In genomic region chr3:59867185-59868002, GRCh38 we compare ENCODE assay signal across 16 cellular contexts.
DNase-seq lines count a peak whose midpoint lies in the region; ATAC-seq, FAIRE-seq and TF ChIP-seq lines count a peak whose summit lies in the region.
"Had no signal": no experiment of that assay in that cellular context is flagged by ENCODE, and none has a peak within 500 bp of the region (broad histone marks: within the 10 kb centered on the region; RNA-seq: fewer than 3 reads in every experiment).

No MANE protein-coding gene starts in this region.

- intact Hi-C loops in Right ventricle myocardium inferior (cut with DNase I): no loop called here

- H3K4me1 ChIP-seq in astrocyte (ENCODE audit: insufficient read depth, low read length): peaks cover 8% of the 10 kb centered on the region

- ATAC-seq in activated T-cell treated with anti-CD3 and anti-CD28 coated beads, Interleukin-2, amount 50 U/mL, for 72 hours (replicated peaks in 1 of 2): peak; percentile 69 to 72
- no peak for ATAC-seq in activated CD8-positive, alpha-beta T cell treated with anti-CD3 and anti-CD28 coated beads, Interleukin-2, amount 10 ng/mL, durations not matched to agents 7 days and 5 days
- peak; percentile 38 to 78 for ATAC-seq in stimulated activated naive B cell treated with anti-CD40 and anti-IgM and Interleukin-4, amounts not matched to agents 10 μg/mL and 1 μg/mL and 100 μg/mL, for 72 hours (replicated peaks)
- ATAC-seq in Right ventricle myocardium inferior (no peak), SK-N-SH treated with all-trans-retinoic acid at 6 μM for 48 hours (no peak)

- H3K9ac ChIP-seq in astrocyte (ENCODE audit: low read length): no peak overlapping the region

- no peaks in the 10 kb centered on the region for H3K79me2 ChIP-seq in astrocyte (ENCODE audit: insufficient read depth, low read length)

- no peaks in the 10 kb centered on the region for H3K27me3 ChIP-seq in astrocyte (ENCODE audit: insufficient read depth, low read length)

- no peak overlapping the region for H3K4me2 ChIP-seq in astrocyte (ENCODE audit: low read length)

- H3K4me3 Mint-ChIP-seq in activated T-cell treated with anti-CD3 and anti-CD28 coated beads, Interleukin-2, amount 50 U/mL, for 72 hours: peak overlapping the region in 1 of 2 donors; percentile 30
- H3K4me3 Mint-ChIP-seq in activated CD8-positive, alpha-beta T cell treated with anti-CD3 and anti-CD28 coated beads, Interleukin-2, amount 10 ng/mL, durations not matched to agents 7 days and 5 days: no peak overlapping the region
- H3K4me3 Mint-ChIP-seq in astrocyte (ENCODE audit: unreplicated experiment): no peak overlapping the region
- no peak overlapping the region for H3K4me3 Mint-ChIP-seq in stimulated activated naive B cell treated with anti-CD40 and anti-IgM and Interleukin-4, amounts not matched to agents 10 μg/mL and 1 μg/mL and 100 μg/mL, for 72 hours
- H3K4me3 Mint-ChIP-seq: CD4-positive, alpha-beta memory T cell; HFFc6 had no signal

- no peaks in the 10 kb centered on the region for H3K36me3 ChIP-seq in astrocyte (ENCODE audit: insufficient read depth, low read length)

- FAIRE-seq in astrocyte (lab: Jason Lieb, UNC): peak; percentile 9
- FAIRE-seq: D721Med had no signal

- TF ChIP-seq CTCF in astrocyte (IDR thresholded peaks at IDR 0.05; ENCODE audit: insufficient read depth, low read depth, low read length): no peak

- no peak overlapping the region for H3K27ac ChIP-seq in astrocyte (ENCODE audit: low read depth, low read length)
- H3K27ac ChIP-seq: HL-60 had no signal

- DNase-seq in activated T-cell treated with anti-CD3 and anti-CD28 coated beads, Interleukin-2, amount 50 U/mL, for 72 hours: no peak
- no peak for DNase-seq in activated T-cell treated with anti-CD3 and anti-CD28 coated beads, Interleukin-2, amount 50 U/mL, for 48 hours
- no peak for DNase-seq in activated CD8-positive, alpha-beta T cell treated with anti-CD3 and anti-CD28 coated beads, Interleukin-2, amount 10 ng/mL, durations not matched to agents 7 days and 5 days
- peak; percentile 18 for DNase-seq in astrocyte (ENCODE audit: low read depth)
- DNase-seq in stimulated activated naive B cell treated with anti-CD40 and anti-IgM and Interleukin-4, amounts not matched to agents 10 μg/mL and 1 μg/mL and 100 μg/mL, for 72 hours: no peak
- DNase-seq in central memory CD4-positive, alpha-beta T cell: no peak
- no peak for DNase-seq in Right ventricle myocardium inferior (ENCODE audit: missing footprints)
- DNase-seq: ACHN; CD4-positive, alpha-beta memory T cell; HFFc6; NCI-H1436; NCI-H2081; NCI-H524 treated with DMSO at 0.1 percent for 48 hours had no signal

- POLR2A ChIA-PET in activated CD8-positive, alpha-beta T cell treated with anti-CD3 and anti-CD28 coated beads, Interleukin-2, amount 10 ng/mL, durations not matched to agents 7 days and 5 days (lab: Charles Lee): no interaction called here

- H2AFZ ChIP-seq in astrocyte (ENCODE audit: low read depth, low read length): no peak overlapping the region

- no peaks in the 10 kb centered on the region for H3K27me3 Mint-ChIP-seq in activated T-cell treated with anti-CD3 and anti-CD28 coated beads, Interleukin-2, amount 50 U/mL, for 72 hours (ENCODE audit: low read depth)
- no peaks in the 10 kb centered on the region for H3K27me3 Mint-ChIP-seq in activated CD8-positive, alpha-beta T cell treated with anti-CD3 and anti-CD28 coated beads, Interleukin-2, amount 10 ng/mL, durations not matched to agents 7 days and 5 days (ENCODE audit: low read depth)
- no peaks in the 10 kb centered on the region for H3K27me3 Mint-ChIP-seq in astrocyte (ENCODE audit: low read depth, unreplicated experiment)
- no peaks in the 10 kb centered on the region for H3K27me3 Mint-ChIP-seq in stimulated activated naive B cell treated with anti-CD40 and anti-IgM and Interleukin-4, amounts not matched to agents 10 μg/mL and 1 μg/mL and 100 μg/mL, for 72 hours
- H3K27me3 Mint-ChIP-seq: CD4-positive, alpha-beta memory T cell had no signal

- CTCF ChIA-PET in activated CD8-positive, alpha-beta T cell treated with anti-CD3 and anti-CD28 coated beads, Interleukin-2, amount 10 ng/mL, durations not matched to agents 7 days and 5 days (lab: Charles Lee): interaction anchor here (3.4 kb wide), 1 partner anchor 9 kb away, joined by 14 read pairs; no protein-coding TSS in a partner anchor

- H3K9me3 Mint-ChIP-seq in activated T-cell treated with anti-CD3 and anti-CD28 coated beads, Interleukin-2, amount 50 U/mL, for 72 hours: peaks cover 8% of the 10 kb centered on the region in 2 donors
- H3K9me3 Mint-ChIP-seq in activated CD8-positive, alpha-beta T cell treated with anti-CD3 and anti-CD28 coated beads, Interleukin-2, amount 10 ng/mL, durations not matched to agents 7 days and 5 days (ENCODE audit: insufficient read depth): peaks cover 24% of the 10 kb centered on the region
- H3K9me3 Mint-ChIP-seq in astrocyte (ENCODE audit: unreplicated experiment): peaks cover 3% of the 10 kb centered on the region
- peaks cover 4 to 8% of the 10 kb centered on the region in 2 donors for H3K9me3 Mint-ChIP-seq in stimulated activated naive B cell treated with anti-CD40 and anti-IgM and Interleukin-4, amounts not matched to agents 10 μg/mL and 1 μg/mL and 100 μg/mL, for 72 hours

- no peaks in the 10 kb centered on the region for H3K9me3 ChIP-seq in astrocyte (ENCODE audit: insufficient read depth, low read depth, low read length)

- peaks cover 62% of the 10 kb centered on the region for H3K4me1 Mint-ChIP-seq in activated T-cell treated with anti-CD3 and anti-CD28 coated beads, Interleukin-2, amount 50 U/mL, for 72 hours (ENCODE audit: low read depth)
- H3K4me1 Mint-ChIP-seq in activated CD8-positive, alpha-beta T cell treated with anti-CD3 and anti-CD28 coated beads, Interleukin-2, amount 10 ng/mL, durations not matched to agents 7 days and 5 days (ENCODE audit: low read depth): peaks cover 37% of the 10 kb centered on the region
- H3K4me1 Mint-ChIP-seq in astrocyte (ENCODE audit: low read depth, unreplicated experiment): peaks cover 7% of the 10 kb centered on the region
- peaks cover 8 to 20% of the 10 kb centered on the region in 2 donors for H3K4me1 Mint-ChIP-seq in stimulated activated naive B cell treated with anti-CD40 and anti-IgM and Interleukin-4, amounts not matched to agents 10 μg/mL and 1 μg/mL and 100 μg/mL, for 72 hours

- H4K20me1 ChIP-seq in astrocyte (ENCODE audit: insufficient read depth, low read length): no peaks in the 10 kb centered on the region

- peaks cover 14 to 34% of the 10 kb centered on the region in 2 donors for H3K36me3 Mint-ChIP-seq in activated T-cell treated with anti-CD3 and anti-CD28 coated beads, Interleukin-2, amount 50 U/mL, for 72 hours (ENCODE audit: insufficient read depth in 2 of 2)
- peaks cover 25% of the 10 kb centered on the region for H3K36me3 Mint-ChIP-seq in activated CD8-positive, alpha-beta T cell treated with anti-CD3 and anti-CD28 coated beads, Interleukin-2, amount 10 ng/mL, durations not matched to agents 7 days and 5 days (ENCODE audit: low read depth)
- H3K36me3 Mint-ChIP-seq in astrocyte (ENCODE audit: low read depth, unreplicated experiment): no peaks in the 10 kb centered on the region
- H3K36me3 Mint-ChIP-seq in stimulated activated naive B cell treated with anti-CD40 and anti-IgM and Interleukin-4, amounts not matched to agents 10 μg/mL and 1 μg/mL and 100 μg/mL, for 72 hours: peaks cover 4 to 12% of the 10 kb centered on the region in 2 donors

- H3K27ac Mint-ChIP-seq in activated T-cell treated with anti-CD3 and anti-CD28 coated beads, Interleukin-2, amount 50 U/mL, for 72 hours: peak overlapping the region; percentile 74
- H3K27ac Mint-ChIP-seq in activated CD8-positive, alpha-beta T cell treated with anti-CD3 and anti-CD28 coated beads, Interleukin-2, amount 10 ng/mL, durations not matched to agents 7 days and 5 days: peak overlapping the region; percentile 23
- H3K27ac Mint-ChIP-seq in astrocyte (ENCODE audit: unreplicated experiment): no peak overlapping the region
- H3K27ac Mint-ChIP-seq in stimulated activated naive B cell treated with anti-CD40 and anti-IgM and Interleukin-4, amounts not matched to agents 10 μg/mL and 1 μg/mL and 100 μg/mL, for 72 hours: no peak overlapping the region
- H3K27ac Mint-ChIP-seq: HFFc6 had no signal

- H3K4me3 ChIP-seq in astrocyte (ENCODE audit: insufficient read depth, low read depth, low read length): no peak overlapping the region

TF ChIP-seq in SK-N-SH treated with all-trans-retinoic acid at 6 μM for 48 hours, 23 proteins besides CTCF, POLR2A, EP300 and RAD21:
- no peak for TF ChIP-seq ZFP30 (CRISPR knock-in tag; IDR thresholded peaks at IDR 0.05)
- TF ChIP-seq ARNTL (CRISPR knock-in tag; IDR thresholded peaks at IDR 0.05; ENCODE audit: borderline replicate concordance, low read depth): no peak
- TF ChIP-seq RARB (CRISPR knock-in tag; IDR thresholded peaks at IDR 0.05): no peak

Comparison
In these comparisons a context has a peak if more than half of its experiments do, and no peak if none do; other contexts are left out.
1. ATAC-seq: peak in activated T-cell treated with anti-CD3 and anti-CD28 coated beads, Interleukin-2, amount 50 U/mL, for 72 hours (2 of 2) and stimulated activated naive B cell treated with anti-CD40 and anti-IgM and Interleukin-4, amounts not matched to agents 10 μg/mL and 1 μg/mL and 100 μg/mL, for 72 hours (2 of 2); none in activated CD8-positive, alpha-beta T cell treated with anti-CD3 and anti-CD28 coated beads, Interleukin-2, amount 10 ng/mL, durations not matched to agents 7 days and 5 days (single experiment), Right ventricle myocardium inferior (single experiment) and SK-N-SH treated with all-trans-retinoic acid at 6 μM for 48 hours (single experiment).
2. H3K27ac Mint-ChIP-seq: peak in activated T-cell treated with anti-CD3 and anti-CD28 coated beads, Interleukin-2, amount 50 U/mL, for 72 hours (single experiment) and activated CD8-positive, alpha-beta T cell treated with anti-CD3 and anti-CD28 coated beads, Interleukin-2, amount 10 ng/mL, durations not matched to agents 7 days and 5 days (single experiment); none in astrocyte (single experiment) and stimulated activated naive B cell treated with anti-CD40 and anti-IgM and Interleukin-4, amounts not matched to agents 10 μg/mL and 1 μg/mL and 100 μg/mL, for 72 hours (single experiment).